1 cellular context compared by ENCODE assay signal in genomic region chr1:228902781-228903572, GRCh38.
TF ChIP-seq lines count a peak whose summit lies in the region.

No MANE protein-coding gene starts in this region.

TF ChIP-seq in HepG2, 621 proteins besides CTCF, POLR2A, EP300 and RAD21 (continued from another document):
- TF ChIP-seq ZBTB34 (CRISPR knock-in tag; IDR thresholded peaks at IDR 0.05) (peak; percentile 87), ZNF576 (CRISPR knock-in tag; IDR thresholded peaks at IDR 0.05) (no peak), ZNF558 (CRISPR knock-in tag; IDR thresholded peaks at IDR 0.05; ENCODE audit: borderline replicate concordance) (no peak), ZNF83 (CRISPR knock-in tag; IDR thresholded peaks at IDR 0.05; ENCODE audit: borderline replicate concordance) (no peak), JUND (CRISPR knock-in tag; IDR thresholded peaks at IDR 0.05) (no peak), ZNF33B (CRISPR knock-in tag; IDR thresholded peaks at IDR 0.05) (no peak; the same call in 1 of the 2 replicates), TEF (CRISPR knock-in tag; IDR thresholded peaks at IDR 0.05) (no peak), NPAS2 (CRISPR knock-in tag; IDR thresholded peaks at IDR 0.05; ENCODE audit: borderline replicate concordance) (no peak), RXRA (CRISPR knock-in tag; IDR thresholded peaks at IDR 0.05) (no peak), ZXDC (CRISPR knock-in tag; IDR thresholded peaks at IDR 0.05) (no peak), SIN3B (IDR thresholded peaks at IDR 0.05; ENCODE audit: low read length) (no peak), ZNF580 (CRISPR knock-in tag; IDR thresholded peaks at IDR 0.05; ENCODE audit: borderline replicate concordance, low read depth) (no peak; the same call in 1 of the 2 replicates), MXD1 (CRISPR knock-in tag; IDR thresholded peaks at IDR 0.05) (no peak), AHR (CRISPR knock-in tag; IDR thresholded peaks at IDR 0.05) (no peak), HNF4A (CRISPR knock-in tag; IDR thresholded peaks at IDR 0.05) (peak; percentile 63), PHB2 (IDR thresholded peaks at IDR 0.05; ENCODE audit: partially characterized antibody) (no peak), GATAD1 (CRISPR knock-in tag; IDR thresholded peaks at IDR 0.05) (no peak), ZNF704 (CRISPR knock-in tag; IDR thresholded peaks at IDR 0.05; ENCODE audit: borderline replicate concordance) (no peak), CSRNP1 (CRISPR knock-in tag; IDR thresholded peaks at IDR 0.05) (no peak), CERS6 (CRISPR knock-in tag; IDR thresholded peaks at IDR 0.05) (no peak), ZBTB44 (CRISPR knock-in tag; IDR thresholded peaks at IDR 0.05) (no peak), ATF4 (CRISPR knock-in tag; IDR thresholded peaks at IDR 0.05) (no peak), ZFY (CRISPR knock-in tag; IDR thresholded peaks at IDR 0.05) (no peak), ATF2 (CRISPR knock-in tag; IDR thresholded peaks at IDR 0.05) (no peak), ISL2 (CRISPR knock-in tag; IDR thresholded peaks at IDR 0.05) (peak; percentile 36; the same call in 1 of the 2 replicates), MLXIP (CRISPR knock-in tag; IDR thresholded peaks at IDR 0.05; ENCODE audit: borderline replicate concordance) (no peak), ZNF430 (CRISPR knock-in tag; IDR thresholded peaks at IDR 0.05) (0 out of 2 replicates have a peak, but pooled peaks have one; percentile 35), ZSCAN31 (CRISPR knock-in tag; IDR thresholded peaks at IDR 0.05; ENCODE audit: low read depth) (no peak), SRY (CRISPR knock-in tag; IDR thresholded peaks at IDR 0.05) (no peak), ZNF17 (CRISPR knock-in tag; IDR thresholded peaks at IDR 0.05) (no peak), HIC2 (CRISPR knock-in tag; IDR thresholded peaks at IDR 0.05; ENCODE audit: low read depth) (peak; percentile 88; the same call in 1 of the 2 replicates), JARID2 (CRISPR knock-in tag; IDR thresholded peaks at IDR 0.05; ENCODE audit: insufficient replicate concordance) (no peak), ZMAT3 (CRISPR knock-in tag; conservative IDR thresholded peaks at IDR 0.05) (no peak), ASH2L (IDR thresholded peaks at IDR 0.05; ENCODE audit: insufficient read length, low read depth, low read length) (no peak), NR2F2 (IDR thresholded peaks at IDR 0.05; ENCODE audit: borderline replicate concordance, low read depth) (no peak), ZNF329 (CRISPR knock-in tag; IDR thresholded peaks at IDR 0.05; ENCODE audit: low read depth) (no peak), HOXA5 (CRISPR knock-in tag; IDR thresholded peaks at IDR 0.05) (no peak), MAX (IDR thresholded peaks at IDR 0.05) (0 out of 2 replicates have a peak, but pooled peaks have one; percentile 29), PHF20 (CRISPR knock-in tag; IDR thresholded peaks at IDR 0.05) (no peak)
TF ChIP-seq in HepG2: peak in this region for 84.
